Comparison of ENCODE assay signal across 19 cellular contexts in the genomic region with DNA sequence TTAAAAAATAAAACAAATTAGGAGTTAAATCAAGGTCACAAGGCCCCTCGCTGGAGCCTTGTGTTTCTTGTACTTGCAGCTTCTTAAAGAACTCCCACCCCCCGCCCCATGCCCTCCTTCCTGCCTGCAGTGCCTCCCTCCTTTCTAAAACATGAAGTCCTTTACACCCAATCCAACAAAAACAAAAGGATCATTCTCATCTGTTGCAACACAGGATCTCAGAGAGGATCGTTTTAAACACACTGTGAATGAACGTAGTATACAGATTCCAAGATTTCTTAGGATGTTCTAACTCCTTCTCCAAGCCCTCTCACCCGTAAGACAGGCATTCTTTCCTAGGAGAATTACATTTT. TPM values are rescaled to one million over a fixed set of nuclear protein-coding genes. Genes with fewer than 3 reads are reported as not detected.
A peak's percentile ranks its signal among the peaks of the same experiment; 100 is the strongest.
DNase-seq lines count a peak whose midpoint lies in the region; ATAC-seq and FAIRE-seq lines count a peak whose summit lies in the region.
"Had no signal": no experiment of that assay in that cellular context is flagged by ENCODE, and none has a peak within 500 bp of the region (broad histone marks: within the 10 kb centered on the region; RNA-seq: fewer than 3 reads in every experiment).

No MANE protein-coding gene starts in this region.

- H3K4me3 Mint-ChIP-seq in effector memory CD8-positive, alpha-beta T cell: no peak overlapping the region
- no peak overlapping the region for H3K4me3 Mint-ChIP-seq in stimulated activated naive CD8-positive, alpha-beta T cell treated with anti-CD3 and anti-CD28 coated beads, Interleukin-15, amount 100 ng/mL, for 72 hours
- H3K4me3 Mint-ChIP-seq: activated naive CD4-positive, alpha-beta T cell treated with anti-CD3 and anti-CD28 coated beads, Interleukin-2, amount 50 U/mL, for 24 hours; memory B cell had no signal

- intact Hi-C loops in Right ventricle myocardium inferior (cut with DNase I) (no loop called here), right cardiac atrium (cut with DNase I) (no loop called here)

- 36% methylated on average over 5 of the region's 5 CpGs for WGBS in right cardiac atrium

- H3K27me3 Mint-ChIP-seq in effector memory CD8-positive, alpha-beta T cell: peaks cover 20 to 46% of the 10 kb centered on the region in 2 donors
- H3K27me3 Mint-ChIP-seq in stimulated activated naive CD8-positive, alpha-beta T cell treated with anti-CD3 and anti-CD28 coated beads, Interleukin-15, amount 100 ng/mL, for 72 hours: peaks cover 9% of the 10 kb centered on the region

- H3K27ac Mint-ChIP-seq in effector memory CD8-positive, alpha-beta T cell: no peak overlapping the region
- no peak overlapping the region for H3K27ac Mint-ChIP-seq in stimulated activated naive CD8-positive, alpha-beta T cell treated with anti-CD3 and anti-CD28 coated beads, Interleukin-15, amount 100 ng/mL, for 72 hours
- H3K27ac Mint-ChIP-seq: activated naive CD4-positive, alpha-beta T cell treated with anti-CD3 and anti-CD28 coated beads, Interleukin-2, amount 50 U/mL, for 24 hours; memory B cell had no signal

- peak; percentile 87 for FAIRE-seq in endometrium (lab: Jason Lieb, UNC)
- FAIRE-seq: colon, HTR-8/SVneo had no signal

- no peaks in the 10 kb centered on the region for H3K36me3 Mint-ChIP-seq in effector memory CD8-positive, alpha-beta T cell (ENCODE audit: insufficient read depth)
- H3K36me3 Mint-ChIP-seq: activated naive CD4-positive, alpha-beta T cell treated with anti-CD3 and anti-CD28 coated beads, Interleukin-2, amount 50 U/mL, for 24 hours; memory B cell had no signal

- H3K4me1 ChIP-seq in right cardiac atrium (ENCODE audit: control insufficient read depth, insufficient read depth, low read length): no peaks in the 10 kb centered on the region

- no peaks in the 10 kb centered on the region for H3K4me1 Mint-ChIP-seq in effector memory CD8-positive, alpha-beta T cell (ENCODE audit: low read depth in 2 of 2)
- no peaks in the 10 kb centered on the region for H3K4me1 Mint-ChIP-seq in stimulated activated naive CD8-positive, alpha-beta T cell treated with anti-CD3 and anti-CD28 coated beads, Interleukin-15, amount 100 ng/mL, for 72 hours
- H3K4me1 Mint-ChIP-seq: activated naive CD4-positive, alpha-beta T cell treated with anti-CD3 and anti-CD28 coated beads, Interleukin-2, amount 50 U/mL, for 24 hours had no signal

- H3K4me3 ChIP-seq in right cardiac atrium (ENCODE audit: low read length): no peak overlapping the region
- H3K4me3 ChIP-seq: tibial artery had no signal

- H3K9me3 ChIP-seq in right cardiac atrium (ENCODE audit: control insufficient read depth, low read length): no peaks in the 10 kb centered on the region
- H3K9me3 ChIP-seq: tibial artery had no signal

- H3K27ac ChIP-seq in right cardiac atrium (ENCODE audit: low read length): no peak overlapping the region
- H3K27ac ChIP-seq: 22Rv1, tibial artery had no signal

- ATAC-seq in Right ventricle myocardium inferior (peak; percentile 38), right cardiac atrium (no peak)
- no peak for ATAC-seq in effector memory CD8-positive, alpha-beta T cell (replicated peaks)
- ATAC-seq in stimulated activated naive CD8-positive, alpha-beta T cell treated with anti-CD3 and anti-CD28 coated beads, Interleukin-15, amount 100 ng/mL, for 72 hours: no peak

- DNase-seq in Right ventricle myocardium inferior (ENCODE audit: missing footprints) (no peak), right cardiac atrium (no peak), midbrain (lab: John Stamatoyannopoulos, UW) (peak; percentile 44), mucosa of gallbladder (ENCODE audit: low spot score) (no peak)
- DNase-seq in effector memory CD8-positive, alpha-beta T cell: no peak
- DNase-seq in activated CD8-positive, alpha-beta memory T cell treated with anti-CD3 and anti-CD28 coated beads, Interleukin-2, amount 50 U/mL, for 4 hours: no peak
- no peak for DNase-seq in stimulated activated naive CD8-positive, alpha-beta T cell treated with anti-CD3 and anti-CD28 coated beads, Interleukin-15, amount 100 ng/mL, for 72 hours
- DNase-seq: GF-D8, MM.1S, NCI-H2081, NCI-H774, T-helper 2 cell, tibial artery had no signal

- H3K27me3 ChIP-seq in right cardiac atrium (ENCODE audit: control insufficient read depth, insufficient read depth): no peaks in the 10 kb centered on the region
- H3K27me3 ChIP-seq: tibial artery had no signal

- H3K9me3 Mint-ChIP-seq in effector memory CD8-positive, alpha-beta T cell: no peaks in the 10 kb centered on the region
- H3K9me3 Mint-ChIP-seq in stimulated activated naive CD8-positive, alpha-beta T cell treated with anti-CD3 and anti-CD28 coated beads, Interleukin-15, amount 100 ng/mL, for 72 hours: no peaks in the 10 kb centered on the region
- H3K9me3 Mint-ChIP-seq: activated naive CD4-positive, alpha-beta T cell treated with anti-CD3 and anti-CD28 coated beads, Interleukin-2, amount 50 U/mL, for 24 hours; memory B cell had no signal

RNA-seq across cellular contexts. Expression of gene MRO, which starts 1.9 kb away (rescaled TPM):
- 4.6 TPM for total RNA-seq in Right ventricle myocardium inferior
- 1 to 10 TPM; 5.2 to 8.7 (median 7.9) TPM for total RNA-seq in right cardiac atrium
- polyA plus RNA-seq in right cardiac atrium: 5.8 TPM
- total RNA-seq in mucosa of gallbladder: 0.75 TPM
